In genomic region chr13:110133425-110134235, GRCh38 we compare ENCODE assay signal across 2 cellular contexts.
A peak's percentile ranks its signal among the peaks of the same experiment; 100 is the strongest.
TF ChIP-seq lines count a peak whose summit lies in the region.

No MANE protein-coding gene starts in this region.

TF ChIP-seq in GM23338, 12 proteins besides CTCF, POLR2A, EP300 and RAD21:
- TF ChIP-seq ZNF331 (CRISPR knock-in tag; IDR thresholded peaks at IDR 0.05; ENCODE audit: low read depth) = no peak
- TF ChIP-seq POLR2AphosphoS5 (IDR thresholded peaks at IDR 0.05; ENCODE audit: low read depth) = no peak
- no peak for TF ChIP-seq ZNF462 (CRISPR knock-in tag; IDR thresholded peaks at IDR 0.05)
- TF ChIP-seq JUNB (IDR thresholded peaks at IDR 0.05; ENCODE audit: unreplicated experiment) = no peak
- no peak for TF ChIP-seq EZH2phosphoT487 (IDR thresholded peaks at IDR 0.05; ENCODE audit: unreplicated experiment)
- TF ChIP-seq CREB1 (CRISPR knock-in tag; IDR thresholded peaks at IDR 0.05; ENCODE audit: low read depth) = no peak
- no peak for TF ChIP-seq REST (IDR thresholded peaks at IDR 0.05; ENCODE audit: unreplicated experiment)
- no peak for TF ChIP-seq NANOG (IDR thresholded peaks at IDR 0.05; ENCODE audit: borderline replicate concordance)
- TF ChIP-seq ZNF114 (CRISPR knock-in tag; IDR thresholded peaks at IDR 0.05) = no peak
- no peak for TF ChIP-seq EZH2 (IDR thresholded peaks at IDR 0.05; ENCODE audit: low read depth, unreplicated experiment)
- TF ChIP-seq STAT1 (IDR thresholded peaks at IDR 0.05; ENCODE audit: unreplicated experiment) = no peak
- TF ChIP-seq ETS1 (IDR thresholded peaks at IDR 0.05) = no peak

TF ChIP-seq in GM12878, 131 proteins besides CTCF, POLR2A, EP300 and RAD21:
- TF ChIP-seq ASH2L (IDR thresholded peaks at IDR 0.05; ENCODE audit: borderline replicate concordance, low read depth) (no peak), JUNB (IDR thresholded peaks at IDR 0.05) (no peak), ZBTB11 (CRISPR knock-in tag; IDR thresholded peaks at IDR 0.05) (0 out of 2 replicates have a peak, but pooled peaks have one; percentile 34), ZNF687 (IDR thresholded peaks at IDR 0.05) (0 out of 2 replicates have a peak, but pooled peaks have one; percentile 11)
